Comparison of ENCODE assay signal across 1 cellular context in the genomic region with DNA sequence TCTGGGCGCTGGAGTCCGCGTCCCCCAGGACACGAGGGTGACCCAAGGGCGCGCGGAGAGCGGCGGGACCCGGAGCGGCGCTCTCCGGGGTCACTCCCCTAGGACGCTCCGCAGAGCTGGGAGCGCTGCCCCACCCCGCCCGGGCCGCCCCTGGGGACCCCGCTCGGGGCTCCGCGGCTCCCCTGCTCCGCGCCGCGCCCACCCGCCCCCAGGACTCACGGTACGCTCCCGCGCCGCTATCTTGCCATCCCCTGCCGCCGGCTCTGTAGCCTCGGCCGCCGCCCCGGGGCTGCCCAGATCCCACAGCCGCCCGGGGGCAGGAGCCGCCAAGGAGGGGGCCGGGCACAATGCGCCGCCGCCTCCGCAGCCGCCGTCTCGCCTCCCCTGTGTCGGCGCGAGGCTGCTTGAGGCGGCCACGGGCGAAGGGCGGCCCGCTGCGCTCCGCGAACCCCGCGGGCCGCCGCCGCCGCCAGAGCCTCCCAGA.
TF ChIP-seq lines count a peak whose summit lies in the region.

No MANE protein-coding gene starts in this region.

TF ChIP-seq in K562, 482 proteins besides CTCF, POLR2A, EP300 and RAD21:
- TF ChIP-seq NR2C2 (CRISPR knock-in tag; IDR thresholded peaks at IDR 0.05) (no peak), NR2C2 (tag; IDR thresholded peaks at IDR 0.05) (peak; percentile 43; the same call in 1 of the 2 replicates), EGR1 (conservative IDR thresholded peaks at IDR 0.05) (0 out of 2 replicates have a peak, but pooled peaks have one; percentile 5), KHSRP (IDR thresholded peaks at IDR 0.05) (no peak), RBBP5 (IDR thresholded peaks at IDR 0.05; ENCODE audit: borderline replicate concordance, insufficient read depth, low read length, poor library complexity, severe bottlenecking) (peak; percentile 61), SIN3B (IDR thresholded peaks at IDR 0.05; ENCODE audit: low read depth) (peak; percentile 65), CXXC5 (CRISPR knock-in tag; IDR thresholded peaks at IDR 0.05) (0 out of 2 replicates have a peak, but pooled peaks have one; percentile 67), PHF8 (IDR thresholded peaks at IDR 0.05; ENCODE audit: borderline replicate concordance, low read length) (peak; percentile 39; the same call in 1 of the 2 replicates), MAZ (CRISPR knock-in tag; conservative IDR thresholded peaks at IDR 0.05 in 1 of 2, IDR thresholded peaks at IDR 0.05 in 1 of 2) (peak in 1 of 2 experiments; percentile 16; a peak in 2 of 4 replicates), ZNF561 (CRISPR knock-in tag; conservative IDR thresholded peaks at IDR 0.05) (no peak), ZNF232 (CRISPR knock-in tag; IDR thresholded peaks at IDR 0.05) (no peak), CHD2 (IDR thresholded peaks at IDR 0.05; ENCODE audit: low read depth, low read length) (no peak), GATAD2B (IDR thresholded peaks at IDR 0.05; ENCODE audit: borderline replicate concordance) (peak; percentile 76; the same call in 1 of the 2 replicates), CTBP1 (IDR thresholded peaks at IDR 0.05; ENCODE audit: borderline replicate concordance) (0 out of 2 replicates have a peak, but pooled peaks have one; percentile 9), NONO (IDR thresholded peaks at IDR 0.05; ENCODE audit: low read depth in 2 of 2, low read length in 1 of 2) (peak in 1 of 2 experiments; percentile 32; a peak in 1 of 4 replicates)
- TF ChIP-seq, protein P1, sequence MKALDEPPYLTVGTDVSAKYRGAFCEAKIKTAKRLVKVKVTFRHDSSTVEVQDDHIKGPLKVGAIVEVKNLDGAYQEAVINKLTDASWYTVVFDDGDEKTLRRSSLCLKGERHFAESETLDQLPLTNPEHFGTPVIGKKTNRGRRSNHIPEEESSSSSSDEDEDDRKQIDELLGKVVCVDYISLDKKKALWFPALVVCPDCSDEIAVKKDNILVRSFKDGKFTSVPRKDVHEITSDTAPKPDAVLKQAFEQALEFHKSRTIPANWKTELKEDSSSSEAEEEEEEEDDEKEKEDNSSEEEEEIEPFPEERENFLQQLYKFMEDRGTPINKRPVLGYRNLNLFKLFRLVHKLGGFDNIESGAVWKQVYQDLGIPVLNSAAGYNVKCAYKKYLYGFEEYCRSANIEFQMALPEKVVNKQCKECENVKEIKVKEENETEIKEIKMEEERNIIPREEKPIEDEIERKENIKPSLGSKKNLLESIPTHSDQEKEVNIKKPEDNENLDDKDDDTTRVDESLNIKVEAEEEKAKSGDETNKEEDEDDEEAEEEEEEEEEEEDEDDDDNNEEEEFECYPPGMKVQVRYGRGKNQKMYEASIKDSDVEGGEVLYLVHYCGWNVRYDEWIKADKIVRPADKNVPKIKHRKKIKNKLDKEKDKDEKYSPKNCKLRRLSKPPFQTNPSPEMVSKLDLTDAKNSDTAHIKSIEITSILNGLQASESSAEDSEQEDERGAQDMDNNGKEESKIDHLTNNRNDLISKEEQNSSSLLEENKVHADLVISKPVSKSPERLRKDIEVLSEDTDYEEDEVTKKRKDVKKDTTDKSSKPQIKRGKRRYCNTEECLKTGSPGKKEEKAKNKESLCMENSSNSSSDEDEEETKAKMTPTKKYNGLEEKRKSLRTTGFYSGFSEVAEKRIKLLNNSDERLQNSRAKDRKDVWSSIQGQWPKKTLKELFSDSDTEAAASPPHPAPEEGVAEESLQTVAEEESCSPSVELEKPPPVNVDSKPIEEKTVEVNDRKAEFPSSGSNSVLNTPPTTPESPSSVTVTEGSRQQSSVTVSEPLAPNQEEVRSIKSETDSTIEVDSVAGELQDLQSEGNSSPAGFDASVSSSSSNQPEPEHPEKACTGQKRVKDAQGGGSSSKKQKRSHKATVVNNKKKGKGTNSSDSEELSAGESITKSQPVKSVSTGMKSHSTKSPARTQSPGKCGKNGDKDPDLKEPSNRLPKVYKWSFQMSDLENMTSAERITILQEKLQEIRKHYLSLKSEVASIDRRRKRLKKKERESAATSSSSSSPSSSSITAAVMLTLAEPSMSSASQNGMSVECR (CRISPR knock-in tag; IDR thresholded peaks at IDR 0.05), result 0 out of 2 replicates have a peak, but pooled peaks have one; percentile 14
- TF ChIP-seq, protein P2, sequence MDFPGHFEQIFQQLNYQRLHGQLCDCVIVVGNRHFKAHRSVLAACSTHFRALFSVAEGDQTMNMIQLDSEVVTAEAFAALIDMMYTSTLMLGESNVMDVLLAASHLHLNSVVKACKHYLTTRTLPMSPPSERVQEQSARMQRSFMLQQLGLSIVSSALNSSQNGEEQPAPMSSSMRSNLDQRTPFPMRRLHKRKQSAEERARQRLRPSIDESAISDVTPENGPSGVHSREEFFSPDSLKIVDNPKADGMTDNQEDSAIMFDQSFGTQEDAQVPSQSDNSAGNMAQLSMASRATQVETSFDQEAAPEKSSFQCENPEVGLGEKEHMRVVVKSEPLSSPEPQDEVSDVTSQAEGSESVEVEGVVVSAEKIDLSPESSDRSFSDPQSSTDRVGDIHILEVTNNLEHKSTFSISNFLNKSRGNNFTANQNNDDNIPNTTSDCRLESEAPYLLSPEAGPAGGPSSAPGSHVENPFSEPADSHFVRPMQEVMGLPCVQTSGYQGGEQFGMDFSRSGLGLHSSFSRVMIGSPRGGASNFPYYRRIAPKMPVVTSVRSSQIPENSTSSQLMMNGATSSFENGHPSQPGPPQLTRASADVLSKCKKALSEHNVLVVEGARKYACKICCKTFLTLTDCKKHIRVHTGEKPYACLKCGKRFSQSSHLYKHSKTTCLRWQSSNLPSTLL (IDR thresholded peaks at IDR 0.05), result no peak
- TF ChIP-seq, protein P3, sequence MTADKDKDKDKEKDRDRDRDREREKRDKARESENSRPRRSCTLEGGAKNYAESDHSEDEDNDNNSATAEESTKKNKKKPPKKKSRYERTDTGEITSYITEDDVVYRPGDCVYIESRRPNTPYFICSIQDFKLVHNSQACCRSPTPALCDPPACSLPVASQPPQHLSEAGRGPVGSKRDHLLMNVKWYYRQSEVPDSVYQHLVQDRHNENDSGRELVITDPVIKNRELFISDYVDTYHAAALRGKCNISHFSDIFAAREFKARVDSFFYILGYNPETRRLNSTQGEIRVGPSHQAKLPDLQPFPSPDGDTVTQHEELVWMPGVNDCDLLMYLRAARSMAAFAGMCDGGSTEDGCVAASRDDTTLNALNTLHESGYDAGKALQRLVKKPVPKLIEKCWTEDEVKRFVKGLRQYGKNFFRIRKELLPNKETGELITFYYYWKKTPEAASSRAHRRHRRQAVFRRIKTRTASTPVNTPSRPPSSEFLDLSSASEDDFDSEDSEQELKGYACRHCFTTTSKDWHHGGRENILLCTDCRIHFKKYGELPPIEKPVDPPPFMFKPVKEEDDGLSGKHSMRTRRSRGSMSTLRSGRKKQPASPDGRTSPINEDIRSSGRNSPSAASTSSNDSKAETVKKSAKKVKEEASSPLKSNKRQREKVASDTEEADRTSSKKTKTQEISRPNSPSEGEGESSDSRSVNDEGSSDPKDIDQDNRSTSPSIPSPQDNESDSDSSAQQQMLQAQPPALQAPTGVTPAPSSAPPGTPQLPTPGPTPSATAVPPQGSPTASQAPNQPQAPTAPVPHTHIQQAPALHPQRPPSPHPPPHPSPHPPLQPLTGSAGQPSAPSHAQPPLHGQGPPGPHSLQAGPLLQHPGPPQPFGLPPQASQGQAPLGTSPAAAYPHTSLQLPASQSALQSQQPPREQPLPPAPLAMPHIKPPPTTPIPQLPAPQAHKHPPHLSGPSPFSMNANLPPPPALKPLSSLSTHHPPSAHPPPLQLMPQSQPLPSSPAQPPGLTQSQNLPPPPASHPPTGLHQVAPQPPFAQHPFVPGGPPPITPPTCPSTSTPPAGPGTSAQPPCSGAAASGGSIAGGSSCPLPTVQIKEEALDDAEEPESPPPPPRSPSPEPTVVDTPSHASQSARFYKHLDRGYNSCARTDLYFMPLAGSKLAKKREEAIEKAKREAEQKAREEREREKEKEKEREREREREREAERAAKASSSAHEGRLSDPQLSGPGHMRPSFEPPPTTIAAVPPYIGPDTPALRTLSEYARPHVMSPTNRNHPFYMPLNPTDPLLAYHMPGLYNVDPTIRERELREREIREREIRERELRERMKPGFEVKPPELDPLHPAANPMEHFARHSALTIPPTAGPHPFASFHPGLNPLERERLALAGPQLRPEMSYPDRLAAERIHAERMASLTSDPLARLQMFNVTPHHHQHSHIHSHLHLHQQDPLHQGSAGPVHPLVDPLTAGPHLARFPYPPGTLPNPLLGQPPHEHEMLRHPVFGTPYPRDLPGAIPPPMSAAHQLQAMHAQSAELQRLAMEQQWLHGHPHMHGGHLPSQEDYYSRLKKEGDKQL (CRISPR knock-in tag; IDR thresholded peaks at IDR 0.05; ENCODE audit: borderline replicate concordance), result 0 out of 2 replicates have a peak, but pooled peaks have one; percentile 53
